13 cellular contexts compared by ENCODE assay signal in genomic region chr6:88517737-88518136, GRCh38.
"Had no signal": no experiment of that assay in that cellular context is flagged by ENCODE, and none has a peak within 500 bp of the region (broad histone marks: within the 10 kb centered on the region; RNA-seq: fewer than 3 reads in every experiment).

No MANE protein-coding gene starts in this region.

- H3K27me3 ChIP-seq: neutrophil, right atrium auricular region, transverse colon had no signal

- H3K9me3 ChIP-seq: neutrophil, right atrium auricular region, transverse colon had no signal

- H3K4me1 ChIP-seq: right atrium auricular region, transverse colon had no signal

- ATAC-seq: stimulated activated naive B cell treated with anti-CD40 and anti-IgM and Interleukin-4, amounts not matched to agents 10 μg/mL and 1 μg/mL and 100 μg/mL, for 72 hours had no signal

- H3K27ac ChIP-seq: neutrophil, right atrium auricular region, transverse colon had no signal

- H3K4me3 ChIP-seq: right atrium auricular region, transverse colon had no signal

- H3K36me3 ChIP-seq: neutrophil, right atrium auricular region, transverse colon had no signal

- DNase-seq: activated CD4-positive, alpha-beta memory T cell treated with anti-CD3 and anti-CD28 coated beads, Interleukin-2, amount 10 ng/mL, durations not matched to agents 7 days and 5 days; activated gamma-delta T cell treated with Interleukin-2 at 50 U/mL for 16 hours; activated naive CD8-positive, alpha-beta T cell treated with anti-CD3 and anti-CD28 coated beads for 36 hours; activated T-cell treated with anti-CD3 and anti-CD28 coated beads, Interleukin-2, amount 50 U/mL, for 48 hours; aorta; naive B cell; posterior cingulate gyrus; stimulated activated CD4-positive, alpha-beta T cell treated with anti-CD3 and anti-CD28 coated beads, Interleukin-2, amount 100 ng/mL, for 24 hours; stimulated activated naive B cell treated with anti-CD40 and anti-IgM and Interleukin-4, amounts not matched to agents 10 μg/mL and 1 μg/mL and 100 μg/mL, for 72 hours; T-helper 9 cell; transverse colon had no signal
